In genomic region chr7:30285067-30285530, GRCh38 we compare ENCODE assay signal across 8 cellular contexts. TPM values are rescaled to one million over a fixed set of nuclear protein-coding genes. Genes with fewer than 3 reads are reported as not detected.
DNase-seq lines count a peak whose midpoint lies in the region; ATAC-seq, FAIRE-seq and TF ChIP-seq lines count a peak whose summit lies in the region.

No MANE protein-coding gene starts in this region.

- no peaks in the 10 kb centered on the region for H3K9me3 Mint-ChIP-seq in nephron

- FAIRE-seq in urothelium cell line (lab: Jason Lieb, UNC): no peak

- no peak overlapping the region for H3K27ac Mint-ChIP-seq in nephron

- peak; percentile 22 for TF ChIP-seq POLR2A in erythroblast (IDR thresholded peaks at IDR 0.05; ENCODE audit: low read length)

- peak overlapping the region; percentile 83 to 89 (median 88) for H3K4me3 Mint-ChIP-seq in nephron

- peaks cover 36% of the 10 kb centered on the region for H3K4me1 Mint-ChIP-seq in nephron

- no peaks in the 10 kb centered on the region for H3K36me3 Mint-ChIP-seq in nephron (ENCODE audit: low read depth)

- no peaks in the 10 kb centered on the region for H3K27me3 Mint-ChIP-seq in nephron (ENCODE audit: low read depth)

- ATAC-seq in GM21619 (IDR thresholded peaks at IDR 0.05; ENCODE audit: unreplicated experiment) (peak; percentile 7), HG03378 (IDR thresholded peaks at IDR 0.05; ENCODE audit: unreplicated experiment) (no peak)

- TF ChIP-seq CTCF in nephron (IDR thresholded peaks at IDR 0.05; ENCODE audit: unreplicated experiment in 3 of 3): no peak

- DNase-seq in EH (ENCODE audit: low read depth): peak; percentile 43
- DNase-seq in LHCN-M2 (ENCODE audit: low read depth): peak; percentile 49
- DNase-seq in activated T-cell treated with anti-CD3 and anti-CD28 coated beads for 4 hours: peak; percentile 12
- DNase-seq in erythroblast (lab: John Stamatoyannopoulos, UW): peak; percentile 79 to 85
- DNase-seq in urothelium cell line (ENCODE audit: low spot score): peak; percentile 43

RNA-seq across cellular contexts. Expression of gene ZNRF2, which starts 0.7 kb away (rescaled TPM):
- 12.2 and 12.7 TPM in 2 replicates for total RNA-seq in LHCN-M2 (2014; rRNA removed)
- 2.0 TPM for polyA plus RNA-seq in LHCN-M2 (2012)

Comparison
In these comparisons a context has a peak if more than half of its experiments do, and no peak if none do; other contexts are left out.
1. DNase-seq: peak in every context shown above with its lines; median percentile 82 in erythroblast; 49 in LHCN-M2; 43 in EH; 43 in urothelium cell line; 12 in activated T-cell treated with anti-CD3 and anti-CD28 coated beads for 4 hours.